In the genomic region with DNA sequence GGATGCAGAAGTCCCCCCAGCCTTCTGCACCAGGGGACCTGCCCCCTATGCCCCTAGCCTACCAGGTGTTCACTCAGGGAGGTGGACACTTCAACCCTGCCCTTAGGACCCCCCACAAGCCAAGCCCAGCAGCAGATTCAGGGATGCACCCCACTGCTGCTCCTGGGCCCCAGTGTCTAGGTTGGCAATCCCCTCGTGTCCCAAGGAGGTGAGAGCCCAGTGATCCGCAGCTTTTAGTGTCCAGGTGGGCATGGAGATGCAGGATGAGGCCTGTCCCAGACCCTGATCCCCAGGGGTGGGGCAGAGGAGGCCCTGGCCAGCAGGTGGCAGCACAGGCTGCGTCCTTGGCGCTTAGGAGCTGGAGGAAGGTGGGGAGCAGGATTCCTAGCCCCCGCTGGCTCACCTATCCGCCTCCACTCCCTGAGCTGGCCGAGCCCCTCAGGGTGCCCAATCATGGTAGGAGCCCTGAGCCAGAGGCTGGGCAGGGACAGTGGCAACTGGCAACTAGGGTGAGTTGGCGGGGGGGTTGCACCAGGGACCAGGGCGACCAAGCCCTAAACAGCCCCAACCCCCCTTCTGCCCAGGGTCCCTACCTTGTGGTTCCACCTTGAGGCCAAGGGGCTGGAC, we compare ENCODE assay signal across 8 cellular contexts. TPM values are rescaled to one million over a fixed set of nuclear protein-coding genes. Genes with fewer than 3 reads are reported as not detected.
DNase-seq lines count a peak whose midpoint lies in the region; ATAC-seq and TF ChIP-seq lines count a peak whose summit lies in the region.

No MANE protein-coding gene starts in this region.

- peaks cover 7 to 11% (median 8%) of the 10 kb centered on the region in 3 donors for H3K4me1 Mint-ChIP-seq in naive B cell

- no peaks in the 10 kb centered on the region for H3K27me3 ChIP-seq in testis

- peak overlapping the region in 2 of 8 donors; percentile 65 to 75 for H3K4me3 Mint-ChIP-seq in naive B cell

- peak; percentile 32 for DNase-seq in NCI-H2196 (lab: John Stamatoyannopoulos, UW; ENCODE audit: unreplicated experiment)
- no peak for DNase-seq in NCI-H2196 treated with DMSO at 0.1 percent for 48 hours (lab: John Stamatoyannopoulos, UW; ENCODE audit: unreplicated experiment)
- peak; percentile 77 for DNase-seq in NCI-H1694 treated with DMSO at 0.1 percent for 48 hours (lab: John Stamatoyannopoulos, UW)
- peak; percentile 87 for DNase-seq in activated CD8-positive, alpha-beta memory T cell treated with anti-CD3 and anti-CD28 coated beads for 24 hours
- peak; percentile 53 to 71 for DNase-seq in erythroblast (lab: John Stamatoyannopoulos, UW)
- peak; percentile 46 for DNase-seq in naive B cell
- DNase-seq in testis: peak; percentile 71
- no peak for DNase-seq in NOMO-1 treated with dmso at 0.1 percent for 144 hours (lab: John Stamatoyannopoulos, UW; ENCODE audit: unreplicated experiment)

- TF ChIP-seq POLR2A in erythroblast (IDR thresholded peaks at IDR 0.05; ENCODE audit: low read length) (no peak), testis (IDR thresholded peaks at IDR 0.05) (no peak)

- intact Hi-C loops in testis (cut with DNase I; ENCODE audit: low total_unique reads): no loop called here

- peaks cover 0 to 13% (median 9%) of the 10 kb centered on the region in 3 donors for H3K27me3 Mint-ChIP-seq in naive B cell

- peak overlapping the region in 1 of 6 donors; percentile 10 for H3K27ac Mint-ChIP-seq in naive B cell

- H3K27ac ChIP-seq in testis: peak overlapping the region; percentile 63 to 95

- no peaks in the 10 kb centered on the region for H3K36me3 Mint-ChIP-seq in naive B cell

- H3K9me3 Mint-ChIP-seq in naive B cell: no peaks in the 10 kb centered on the region

- peak; percentile 81 to 82 (median 81) for TF ChIP-seq CTCF in testis (IDR thresholded peaks at IDR 0.05)

- H3K36me3 ChIP-seq in testis (ENCODE audit: low read depth, missing control alignments): no peaks in the 10 kb centered on the region

- 53 to 77% methylated on average over 4 to 9 of the region's 9 CpGs for WGBS in testis, 2 donors

- H3K4me1 ChIP-seq in testis: peaks cover 41% of the 10 kb centered on the region

- no peaks in the 10 kb centered on the region for H3K9me3 ChIP-seq in testis

- ATAC-seq in naive B cell (ENCODE audit: low read depth in 2 of 2): peak in 1 of 2 donors; percentile 27

- no peak overlapping the region for H3K4me3 ChIP-seq in testis

RNA-seq across cellular contexts. Expression of a gene that starts 4.1 kb away (rescaled TPM):
- under 1 TPM in 2 of 6 donors, not detected in 4; 0.80 to 1.00 TPM for polyA plus RNA-seq in naive B cell (ENCODE audit: low read depth in 6 of 6)
- total RNA-seq in testis: 1,000 to 10,000 TPM; 1,148 to 1,322 TPM
- 504 TPM for polyA plus RNA-seq in testis (ENCODE audit: insufficient read depth, low read depth, low replicate concordance)

RNA-seq across cellular contexts. Expression of a gene that starts 10.5 kb away (rescaled TPM):
- polyA plus RNA-seq in naive B cell (ENCODE audit: low read depth in 6 of 6) (10 to 100 TPM in 1 of 6 donors, 1 to 10 TPM in 5; 6.2 to 13.9 (median 8.3) TPM), testis (ENCODE audit: insufficient read depth, low read depth, low replicate concordance) (12.1 TPM)
- total RNA-seq in testis: 10 to 100 TPM; 19.1 to 29.8 TPM

RNA-seq across cellular contexts. Expression of a gene that starts 43.9 kb away (rescaled TPM):
- 10 to 100 TPM; 11.0 to 55.5 (median 41.9) TPM for polyA plus RNA-seq in naive B cell (ENCODE audit: low read depth in 6 of 6)
- total RNA-seq in testis: 100 to 1,000 TPM in 1 of 2 donors, 10 to 100 TPM in 1; 63.4 to 124 TPM
- 202 TPM for polyA plus RNA-seq in testis (ENCODE audit: insufficient read depth, low read depth, low replicate concordance)

RNA-seq across cellular contexts. Expression of a gene that starts 44.2 kb away (rescaled TPM):
- polyA plus RNA-seq in naive B cell (ENCODE audit: low read depth in 6 of 6): 10 to 100 TPM; 47.5 to 70.7 (median 57.8) TPM
- total RNA-seq in testis: 10 to 100 TPM; 28.9 to 68.7 TPM
- polyA plus RNA-seq in testis (ENCODE audit: insufficient read depth, low read depth, low replicate concordance): 152 TPM

Comparison
In these comparisons a context has a peak if more than half of its experiments do, and no peak if none do; other contexts are left out.
1. DNase-seq: peak in NCI-H2196 (single experiment), NCI-H1694 treated with DMSO at 0.1 percent for 48 hours (single experiment), activated CD8-positive, alpha-beta memory T cell treated with anti-CD3 and anti-CD28 coated beads for 24 hours (single experiment), erythroblast (2 of 2), naive B cell (single experiment) and testis (single experiment); none in NCI-H2196 treated with DMSO at 0.1 percent for 48 hours (single experiment) and NOMO-1 treated with dmso at 0.1 percent for 144 hours (single experiment).
2. RNA of a gene that starts 4.1 kb away (polyA plus RNA-seq): 504 TPM in testis (single experiment); 0.80 to 1.00 TPM in naive B cell; every median in the first group is over 100 times any median in the second.